In the genomic region with DNA sequence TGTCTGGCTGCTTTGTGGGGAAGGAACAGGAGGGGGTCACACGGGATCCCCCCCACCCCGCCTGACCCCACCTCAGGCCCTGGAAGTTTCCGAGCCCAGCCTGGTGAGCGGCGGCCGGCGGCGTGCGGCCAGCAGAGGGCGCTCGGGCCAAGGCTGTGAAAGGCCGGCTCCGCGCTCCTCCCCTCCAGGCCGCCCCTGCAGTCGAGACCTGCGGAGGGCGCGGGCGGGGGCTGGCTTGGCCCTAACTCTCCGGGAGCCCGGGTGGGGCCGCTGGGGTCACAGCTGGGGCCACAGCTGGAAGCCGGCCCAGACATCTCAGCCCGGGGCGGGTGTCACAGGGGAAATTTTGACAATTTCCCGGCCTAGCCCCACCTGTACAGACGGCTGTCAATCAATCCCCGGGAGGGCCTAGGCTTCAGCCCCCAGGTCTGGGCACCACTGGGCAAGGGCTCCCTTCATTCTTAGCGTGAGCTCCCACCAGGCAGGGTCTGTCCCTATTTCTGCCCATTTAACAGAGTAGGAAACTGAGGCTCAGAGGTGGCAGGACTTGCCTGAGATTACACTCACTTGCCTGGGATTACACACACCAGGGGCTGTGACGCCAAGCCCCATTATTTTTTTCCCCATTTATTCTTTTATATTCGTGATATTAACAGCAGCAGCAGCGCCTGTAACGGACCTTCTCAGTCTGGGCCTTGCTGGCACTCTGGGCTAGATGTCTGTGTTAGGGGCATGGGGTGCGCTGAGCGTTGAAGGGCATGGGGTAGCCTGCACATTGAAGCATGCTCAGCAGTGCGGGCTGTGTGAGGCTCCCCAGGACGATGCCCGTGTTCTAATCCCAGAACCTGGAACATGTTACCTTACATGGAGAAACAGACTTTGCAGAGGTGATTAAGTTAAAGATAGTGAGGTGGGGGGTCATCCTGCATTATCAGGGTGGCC, we compare ENCODE assay signal across 8 cellular contexts. TPM values are rescaled to one million over a fixed set of nuclear protein-coding genes. Genes with fewer than 3 reads are reported as not detected.
DNase-seq lines count a peak whose midpoint lies in the region; ATAC-seq and TF ChIP-seq lines count a peak whose summit lies in the region.

No MANE protein-coding gene starts in this region.

- peak; percentile 76 for TF ChIP-seq CTCF in BJ (IDR thresholded peaks at IDR 0.05; ENCODE audit: insufficient read depth, low read depth, low read length)
- TF ChIP-seq CTCF in cardiac fibroblast (IDR thresholded peaks at IDR 0.05; ENCODE audit: low read depth, low read length), result peak; percentile 61

- no peaks in the 10 kb centered on the region; the same call in none of the 2 replicates for H3K27me3 ChIP-seq in BJ (ENCODE audit: control insufficient read depth, insufficient read depth, low read length)

- DNase-seq in BJ (ENCODE audit: low read depth) (no peak), NCI-H1105 treated with DMSO at 0.1 percent for 48 hours (lab: John Stamatoyannopoulos, UW) (peak; percentile 55), cardiac fibroblast (ENCODE audit: low read depth in 2 of 2) (peak; percentile 44 to 53), left colon (peak in 1 of 2 donors; percentile 85)
- DNase-seq in stimulated activated CD4-positive, alpha-beta T cell treated with anti-CD3 and anti-CD28 coated beads, Interleukin-4, amount 100 ng/mL, for 48 hours (ENCODE audit: low read depth in 2 of 2), result peak; percentile 55 to 72

- intact Hi-C loops in left colon (cut with DNase I, micrococcal nuclease), result loop anchor here (5.0 to 10.0 kb wide), 3 partner anchors 222 to 615 kb away; no protein-coding TSS in a partner anchor

- peak; percentile 65 for ATAC-seq in GM19372 (IDR thresholded peaks at IDR 0.05; ENCODE audit: low read depth, unreplicated experiment)
- peak; percentile 80 to 86 for ATAC-seq in activated CD4-positive, CD25-positive, alpha-beta regulatory T cell treated with anti-CD3 and anti-CD28 coated beads, Interleukin-2, amount 50 U/mL, for 24 hours
- ATAC-seq in left colon, result peak; percentile 52
- ATAC-seq in HG03442 (IDR thresholded peaks at IDR 0.05; ENCODE audit: unreplicated experiment), result no peak

- H3K4me3 ChIP-seq in BJ (ENCODE audit: low read depth, low read length), result no peak overlapping the region
- H3K4me3 ChIP-seq in cardiac fibroblast (replicated peaks in 1 of 2; ENCODE audit: low read depth in 2 of 2, low read length in 2 of 2), result no peak overlapping the region

- POLR2A ChIA-PET in BJ (lab: Charles Lee), result no interaction called here

- CTCF ChIA-PET in BJ (lab: Yijun Ruan, JAX), result interaction anchor here (0.6 to 14.6 kb wide), 25 partner anchors 7 to 1255 kb away, joined by 3 to 222 read pairs (median 5); partner anchors contain the start of genes GNAS and PCK1

- H3K36me3 ChIP-seq in BJ (ENCODE audit: control insufficient read depth, insufficient read depth, low read length), result no peaks in the 10 kb centered on the region

RNA-seq across cellular contexts. Expression of gene ZBP1, which starts 23.0 kb away (rescaled TPM):
- not detected in 2 replicates for polyA plus RNA-seq in BJ (2011; rRNA removed)
- not detected in 2 replicates for polyA minus RNA-seq in BJ (2011; rRNA and poly(A)+ RNA removed)
- total RNA-seq in left colon, result 1 to 10 TPM; 4.0 to 6.8 TPM

RNA-seq across cellular contexts. Expression of gene PCK1, which starts 36.4 kb away (rescaled TPM):
- polyA plus RNA-seq in BJ (2011; rRNA removed), result not detected in 2 replicates
- polyA minus RNA-seq in BJ (2011; rRNA and poly(A)+ RNA removed), result not detected in 2 replicates
- 100 to 1,000 TPM; 214 to 328 TPM for total RNA-seq in left colon
